25 cellular contexts compared by ENCODE assay signal in the genomic region with DNA sequence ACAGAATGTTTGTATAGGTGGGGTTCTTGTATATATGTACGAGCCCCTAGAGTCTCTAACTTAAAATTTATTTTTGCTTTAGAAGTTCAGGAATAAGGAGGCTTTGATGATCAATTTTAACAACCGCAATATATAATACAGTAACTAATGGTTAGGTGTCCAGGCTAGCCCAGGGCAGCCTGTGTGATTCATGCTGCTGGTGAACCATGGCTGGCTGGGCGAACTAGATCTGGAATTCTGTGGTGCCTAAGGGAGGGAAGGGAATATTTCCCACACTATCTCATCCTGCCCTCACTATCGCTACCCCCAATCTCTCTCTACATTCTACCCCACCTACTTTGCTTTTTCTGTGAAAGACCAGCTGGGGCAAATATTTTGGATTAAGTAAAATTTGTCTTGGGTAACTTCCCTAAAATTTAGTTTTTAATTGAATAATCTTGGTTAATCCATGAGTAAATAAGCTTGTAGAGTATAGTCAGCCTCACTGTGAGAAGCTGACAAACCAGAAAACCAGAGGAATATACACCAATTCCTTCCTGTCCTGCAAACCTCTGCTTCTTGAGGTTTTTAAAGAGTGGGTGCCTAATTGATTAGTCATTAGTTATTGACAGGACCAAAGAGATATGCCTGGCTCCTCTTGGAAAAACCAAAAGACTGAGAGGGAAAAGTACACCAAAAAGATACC.
DNase-seq lines count a peak whose midpoint lies in the region; ATAC-seq, FAIRE-seq and TF ChIP-seq lines count a peak whose summit lies in the region.
"Had no signal": no experiment of that assay in that cellular context is flagged by ENCODE, and none has a peak within 500 bp of the region (broad histone marks: within the 10 kb centered on the region; RNA-seq: fewer than 3 reads in every experiment).

No MANE protein-coding gene starts in this region.

- TF ChIP-seq CTCF in RWPE2 (IDR thresholded peaks at IDR 0.05; ENCODE audit: poor library complexity, severe bottlenecking) (no peak), fibroblast of mammary gland (conservative IDR thresholded peaks at IDR 0.05; ENCODE audit: control insufficient read depth, insufficient read depth, low read depth, low read length) (no peak), tibial nerve (IDR thresholded peaks at IDR 0.05) (no peak)

- DNase-seq in HPDE6-E6E7 (ENCODE audit: extremely low spot score) (peak; percentile 25), RWPE2 (ENCODE audit: low spot score) (peak; percentile 73), fibroblast of mammary gland (ENCODE audit: low read depth) (peak; percentile 13), urothelium cell line (ENCODE audit: low spot score) (peak; percentile 33), tibial nerve (ENCODE audit: low spot score in 2 of 2) (no peak), NAMALWA (ENCODE audit: low spot score) (no peak)
- DNase-seq in stimulated activated CD8-positive, alpha-beta memory T cell treated with anti-CD3 and anti-CD28 coated beads, Interleukin-4, amount 100 ng/mL, for 48 hours, result no peak
- DNase-seq: activated CD4-positive, alpha-beta T cell treated with anti-CD3 and anti-CD28 coated beads for 4 hours; activated CD8-positive, alpha-beta memory T cell treated with anti-CD3 and anti-CD28 coated beads for 24 hours; activated effector memory CD4-positive, alpha-beta T cell treated with anti-CD3 and anti-CD28 coated beads, Interleukin-2, amount 50 U/mL, for 16 hours; activated naive CD8-positive, alpha-beta T cell treated with anti-CD3 and anti-CD28 coated beads, Interleukin-2, amount 10 ng/mL, durations not matched to agents 7 days and 5 days; GM23248; HFFc6; NCI-H1105 treated with DMSO at 0.1 percent for 48 hours; NCI-H2029; NCI-H2227 treated with DMSO at 0.1 percent for 48 hours; NCI-H748 treated with DMSO at 0.1 percent for 48 hours; ovary; retina; RPMI8226; stimulated activated CD4-positive, alpha-beta T cell treated with anti-CD3 and anti-CD28 coated beads, Interleukin-2, amount 100 ng/mL, for 24 hours had no signal

- H3K4me1 ChIP-seq in RWPE2 (ENCODE audit: insufficient read depth, poor library complexity, severe bottlenecking) (peaks cover 12% of the 10 kb centered on the region), tibial nerve (peaks cover 0 to 3% (median 0%) of the 10 kb centered on the region in 4 donors)

- TF ChIP-seq POLR2A in tibial nerve (IDR thresholded peaks at IDR 0.05), result no peak

- H3K36me3 ChIP-seq in RWPE2 (ENCODE audit: low read depth) (no peaks in the 10 kb centered on the region), tibial nerve (no peaks in the 10 kb centered on the region)
- H3K36me3 ChIP-seq: ovary had no signal

- H3K27me3 ChIP-seq in RWPE2 (ENCODE audit: insufficient read depth, poor library complexity, severe bottlenecking), result no peaks in the 10 kb centered on the region
- no peaks in the 10 kb centered on the region for H3K27me3 ChIP-seq in tibial nerve
- H3K27me3 ChIP-seq: ovary had no signal

- FAIRE-seq in urothelium cell line (lab: Jason Lieb, UNC), result no peak
- FAIRE-seq: GM12892 had no signal

- no peak for TF ChIP-seq EP300 in tibial nerve (IDR thresholded peaks at IDR 0.05)

- H3K4me3 ChIP-seq in RWPE2 (ENCODE audit: severe bottlenecking) (no peak overlapping the region), fibroblast of mammary gland (ENCODE audit: control insufficient read depth, low read depth, low read length) (no peak overlapping the region), tibial nerve (no peak overlapping the region)
- H3K4me3 ChIP-seq: GM23248, lung, ovary, SK-N-MC had no signal

- ATAC-seq in RWPE2 (ENCODE audit: low read depth), result peak; percentile 98

- peak overlapping the region; percentile 38 for H3K27ac ChIP-seq in RWPE2 (ENCODE audit: poor library complexity, severe bottlenecking)
- no peak overlapping the region for H3K27ac ChIP-seq in tibial nerve
- H3K27ac ChIP-seq: C4-2B, GM23248, ovary, SK-N-MC had no signal

- no peaks in the 10 kb centered on the region for H3K9me3 ChIP-seq in RWPE2 (ENCODE audit: severe bottlenecking)
- H3K9me3 ChIP-seq in tibial nerve, result no peaks in the 10 kb centered on the region
- H3K9me3 ChIP-seq: ovary had no signal

- WGBS in tibial nerve, 2 donors, result 87 to 93% methylated on average over 4 of the region's 4 CpGs

Comparison
In these comparisons a context has a peak if more than half of its experiments do, and no peak if none do; other contexts are left out.
1. DNase-seq: peak in HPDE6-E6E7 (single experiment), RWPE2 (single experiment), fibroblast of mammary gland (single experiment) and urothelium cell line (single experiment); none in tibial nerve (0 of 2), NAMALWA (single experiment) and stimulated activated CD8-positive, alpha-beta memory T cell treated with anti-CD3 and anti-CD28 coated beads, Interleukin-4, amount 100 ng/mL, for 48 hours (single experiment).